ENCODE assay signal across 13 cellular contexts in genomic region chr13:102825921-102826706, GRCh38. TPM values are rescaled to one million over a fixed set of nuclear protein-coding genes. Genes with fewer than 3 reads are reported as not detected.
A peak's percentile ranks its signal among the peaks of the same experiment; 100 is the strongest.
DNase-seq lines count a peak whose midpoint lies in the region; ATAC-seq and TF ChIP-seq lines count a peak whose summit lies in the region.
"Had no signal": no experiment of that assay in that cellular context is flagged by ENCODE, and none has a peak within 500 bp of the region (broad histone marks: within the 10 kb centered on the region; RNA-seq: fewer than 3 reads in every experiment).

No MANE protein-coding gene starts in this region.

- peaks cover 8% of the 10 kb centered on the region for H3K36me3 ChIP-seq in HUES6 (ENCODE audit: control insufficient read depth, insufficient read depth, low read length)
- peaks cover 2% of the 10 kb centered on the region for H3K36me3 ChIP-seq in kidney epithelial cell (ENCODE audit: control insufficient read depth, insufficient read depth, low read length)
- no peaks in the 10 kb centered on the region for H3K36me3 ChIP-seq in mucosa of descending colon (ENCODE audit: low read depth)

- H3K9ac ChIP-seq in HUES6 (ENCODE audit: low read length), result no peak overlapping the region

- intact Hi-C loops in mucosa of descending colon (cut with DNase I, micrococcal nuclease), result no loop called here

- H3K9me3 ChIP-seq in HUES6 (ENCODE audit: control insufficient read depth, insufficient read depth, low read depth, low read length) (no peaks in the 10 kb centered on the region), mucosa of descending colon (no peaks in the 10 kb centered on the region)
- H3K9me3 ChIP-seq: gastroesophageal sphincter had no signal

- peak; percentile 61 for DNase-seq in AG08396 (ENCODE audit: low spot score)
- DNase-seq in astrocyte of the spinal cord (ENCODE audit: low read depth, low spot score), result peak; percentile 93
- peak; percentile 80 for DNase-seq in kidney epithelial cell (ENCODE audit: low read depth)
- no peak for DNase-seq in SK-N-DZ (ENCODE audit: low spot score)
- DNase-seq in NCI-H524 (lab: John Stamatoyannopoulos, UW), result no peak
- no peak for DNase-seq in activated naive CD4-positive, alpha-beta T cell (lab: John Stamatoyannopoulos, UW)
- DNase-seq in mucosa of descending colon, result no peak
- DNase-seq: activated CD4-positive, alpha-beta T cell treated with anti-CD3 and anti-CD28 coated beads, Interleukin-2, amount 50 U/mL, for 1 hour; activated naive CD8-positive, alpha-beta T cell treated with anti-CD3 and anti-CD28 coated beads, Interleukin-2, amount 10 ng/mL, durations not matched to agents 7 days and 5 days; CD4-positive, alpha-beta memory T cell; NCI-H1105 treated with DMSO at 0.1 percent for 48 hours had no signal

- in situ Hi-C loops in astrocyte of the spinal cord (cut with HindIII; ENCODE audit: low sequenced_read_pairs), result no loop called here

- 0 out of 2 replicates have a peak overlapping the region, but pooled peaks have one; percentile 29 for H3K27ac ChIP-seq in HUES6 (ENCODE audit: low read depth, low read length)
- H3K27ac ChIP-seq: gastroesophageal sphincter had no signal

- H3K4me3 ChIP-seq in HUES6 (ENCODE audit: low read depth, low read length) (no peak overlapping the region), astrocyte of the spinal cord (ENCODE audit: low read depth, low read length) (peak overlapping the region; percentile 23), kidney epithelial cell (ENCODE audit: low read depth, low read length) (no peak overlapping the region), mucosa of descending colon (no peak overlapping the region)
- H3K4me3 ChIP-seq: gastroesophageal sphincter had no signal

- H3K27me3 ChIP-seq in HUES6 (ENCODE audit: control insufficient read depth, insufficient read depth, low read length) (no peaks in the 10 kb centered on the region), kidney epithelial cell (ENCODE audit: control insufficient read depth, insufficient read depth, low read length) (no peaks in the 10 kb centered on the region)
- H3K27me3 ChIP-seq: gastroesophageal sphincter had no signal

- TF ChIP-seq CTCF in astrocyte of the spinal cord (IDR thresholded peaks at IDR 0.05; ENCODE audit: low read depth, low read length) (no peak), kidney epithelial cell (IDR thresholded peaks at IDR 0.05; ENCODE audit: insufficient read depth, low read length, poor library complexity, severe bottlenecking) (peak; percentile 14), mucosa of descending colon (IDR thresholded peaks at IDR 0.05) (no peak)

- H3K4me1 ChIP-seq in HUES6 (ENCODE audit: control insufficient read depth, insufficient read depth, low read length), result peaks cover 7% of the 10 kb centered on the region
- H3K4me1 ChIP-seq in mucosa of descending colon (ENCODE audit: low read depth), result no peaks in the 10 kb centered on the region

- no peak for ATAC-seq in mucosa of descending colon
- ATAC-seq: gastroesophageal sphincter had no signal

RNA-seq across cellular contexts. Expression of gene ERCC5, which starts 19.7 kb away (rescaled TPM):
- total RNA-seq in kidney epithelial cell (30.1 and 39.4 TPM in 2 replicates), mucosa of descending colon (10 to 100 TPM; 58.6 to 85.0 (median 62.7) TPM)
- 34.3 and 36.0 TPM in 2 replicates for polyA plus RNA-seq in SK-N-DZ (2014; cell fraction: cytosol; rRNA removed)
- polyA plus RNA-seq in SK-N-DZ (2014; cell fraction: nucleus; rRNA removed), result 62.9 and 103 TPM in 2 replicates

RNA-seq across cellular contexts. Expression of gene BIVM, which starts 27.2 kb away (rescaled TPM):
- total RNA-seq in kidney epithelial cell (16.6 and 31.0 TPM in 2 replicates), mucosa of descending colon (10 to 100 TPM; 15.5 to 21.2 (median 17.1) TPM)
- polyA plus RNA-seq in SK-N-DZ (2014; cell fraction: cytosol; rRNA removed), result 35.3 and 37.5 TPM in 2 replicates
- 67.6 and 84.8 TPM in 2 replicates for polyA plus RNA-seq in SK-N-DZ (2014; cell fraction: nucleus; rRNA removed)

RNA-seq across cellular contexts. Expression of gene POGLUT2, which starts 27.3 kb away (rescaled TPM):
- 13.9 and 15.7 TPM in 2 replicates for total RNA-seq in kidney epithelial cell
- polyA plus RNA-seq in SK-N-DZ (2014; cell fraction: cytosol; rRNA removed), result 40.5 and 42.5 TPM in 2 replicates
- polyA plus RNA-seq in SK-N-DZ (2014; cell fraction: nucleus; rRNA removed), result 29.3 and 42.8 TPM in 2 replicates
- total RNA-seq in mucosa of descending colon, result 1 to 10 TPM in 2 of 3 donors, under 1 TPM in 1; 0.72 to 3.9 (median 1.7) TPM

RNA-seq across cellular contexts. Expression of gene TEX30, which starts 52.5 kb away (rescaled TPM):
- total RNA-seq in kidney epithelial cell (9.3 and 18.6 TPM in 2 replicates), mucosa of descending colon (1 to 10 TPM; 2.1 to 5.7 (median 3.7) TPM)
- polyA plus RNA-seq in SK-N-DZ (2014; cell fraction: cytosol; rRNA removed), result 6.1 and 9.8 TPM in 2 replicates
- 13.6 and 16.2 TPM in 2 replicates for polyA plus RNA-seq in SK-N-DZ (2014; cell fraction: nucleus; rRNA removed)

Comparison
In these comparisons a context has a peak if more than half of its experiments do, and no peak if none do; other contexts are left out.
1. DNase-seq: peak in AG08396 (single experiment), astrocyte of the spinal cord (single experiment) and kidney epithelial cell (single experiment); none in SK-N-DZ (single experiment), NCI-H524 (0 of 2), activated naive CD4-positive, alpha-beta T cell (0 of 4) and mucosa of descending colon (0 of 3).